ENCODE assay signal across 1 cellular context in the genomic region with DNA sequence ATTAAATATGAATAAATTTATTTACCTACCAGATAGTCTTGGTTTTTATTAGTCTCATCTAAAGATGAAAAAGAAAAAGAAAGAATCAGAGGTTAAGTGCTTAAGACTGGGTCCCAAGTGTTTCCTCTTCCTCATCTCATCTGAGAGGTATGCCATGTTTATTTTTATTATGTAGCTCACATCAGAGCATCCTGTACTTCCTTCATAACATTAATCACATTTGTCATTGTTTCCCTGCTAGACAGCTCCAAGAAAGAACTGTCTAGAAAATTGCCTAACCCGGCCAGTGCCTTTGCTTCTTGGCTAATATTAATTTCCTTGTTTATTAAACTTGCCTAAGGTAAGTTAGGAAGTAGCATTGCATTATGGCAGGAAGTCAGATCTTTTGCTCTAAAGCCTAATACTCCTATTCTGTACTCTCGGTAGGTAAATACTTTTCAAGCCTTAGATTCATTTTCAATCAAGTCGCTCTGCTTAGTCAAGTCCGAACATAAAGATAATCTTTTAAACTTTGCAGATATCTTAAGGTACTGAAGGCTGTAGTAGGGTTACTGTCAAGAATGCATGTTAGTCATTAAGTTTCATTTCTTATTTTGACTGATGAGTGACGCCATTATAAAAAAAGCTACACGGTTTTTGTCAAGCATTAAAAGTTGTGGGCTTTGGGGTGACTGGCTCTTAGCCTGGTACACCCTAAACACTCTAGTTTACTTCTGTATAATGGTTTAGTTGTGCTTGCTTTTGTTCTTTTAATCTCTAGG.
TF ChIP-seq lines count a peak whose summit lies in the region.

No MANE protein-coding gene starts in this region.

TF ChIP-seq in IMR-90, 13 proteins besides CTCF, POLR2A, EP300 and RAD21:
- peak; percentile 69 for TF ChIP-seq CEBPB (IDR thresholded peaks at IDR 0.05; ENCODE audit: low read depth, low read length)
- TF ChIP-seq NFE2L2 (IDR thresholded peaks at IDR 0.05; ENCODE audit: low read depth, low read length): no peak
